ENCODE assay signal across 8 cellular contexts in the genomic region with DNA sequence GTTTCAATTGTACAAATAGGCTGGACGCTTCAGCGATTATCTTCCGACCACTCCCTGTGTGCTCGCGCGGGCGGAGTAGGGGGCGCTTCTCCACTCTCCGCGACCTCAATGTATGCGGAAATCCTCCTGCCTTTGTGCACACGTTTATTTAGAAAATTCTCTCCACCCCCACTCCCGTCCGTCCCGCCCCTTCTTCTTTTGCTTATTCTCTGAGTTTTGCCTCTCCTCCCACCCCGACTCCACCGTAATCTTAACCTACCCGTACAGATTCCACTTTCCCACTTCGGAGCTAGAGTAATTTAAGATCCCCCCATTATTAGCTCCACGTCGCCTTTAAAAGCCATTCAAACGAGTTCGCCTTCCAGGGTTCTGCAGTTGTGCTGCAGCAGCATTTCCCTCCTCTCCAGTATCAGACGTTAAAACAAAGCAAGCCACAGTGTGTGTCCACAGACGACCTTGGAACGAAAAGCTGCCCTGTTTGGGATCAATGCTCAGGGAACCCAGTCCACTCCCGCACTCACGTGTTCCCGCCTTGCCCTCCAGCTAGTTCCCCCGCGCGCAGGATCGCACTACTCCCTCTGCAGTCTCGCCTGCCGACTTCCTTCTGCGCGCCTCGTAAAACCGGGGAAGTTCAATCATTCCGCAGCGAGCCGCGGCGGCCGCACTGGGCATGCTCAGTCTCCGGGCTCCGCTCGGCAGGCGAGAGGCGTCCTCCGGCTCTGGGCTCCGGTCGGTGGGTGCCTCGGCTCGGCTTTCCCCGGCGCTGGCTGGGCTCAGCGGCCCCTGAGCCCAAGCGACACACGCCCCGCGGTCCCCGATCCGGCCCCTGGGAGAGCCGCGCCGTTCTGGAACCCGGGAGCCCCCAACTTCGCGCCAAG. TPM values are rescaled to one million over a fixed set of nuclear protein-coding genes. Genes with fewer than 3 reads are reported as not detected.
DNase-seq lines count a peak whose midpoint lies in the region; TF ChIP-seq lines count a peak whose summit lies in the region.

A gene with protein sequence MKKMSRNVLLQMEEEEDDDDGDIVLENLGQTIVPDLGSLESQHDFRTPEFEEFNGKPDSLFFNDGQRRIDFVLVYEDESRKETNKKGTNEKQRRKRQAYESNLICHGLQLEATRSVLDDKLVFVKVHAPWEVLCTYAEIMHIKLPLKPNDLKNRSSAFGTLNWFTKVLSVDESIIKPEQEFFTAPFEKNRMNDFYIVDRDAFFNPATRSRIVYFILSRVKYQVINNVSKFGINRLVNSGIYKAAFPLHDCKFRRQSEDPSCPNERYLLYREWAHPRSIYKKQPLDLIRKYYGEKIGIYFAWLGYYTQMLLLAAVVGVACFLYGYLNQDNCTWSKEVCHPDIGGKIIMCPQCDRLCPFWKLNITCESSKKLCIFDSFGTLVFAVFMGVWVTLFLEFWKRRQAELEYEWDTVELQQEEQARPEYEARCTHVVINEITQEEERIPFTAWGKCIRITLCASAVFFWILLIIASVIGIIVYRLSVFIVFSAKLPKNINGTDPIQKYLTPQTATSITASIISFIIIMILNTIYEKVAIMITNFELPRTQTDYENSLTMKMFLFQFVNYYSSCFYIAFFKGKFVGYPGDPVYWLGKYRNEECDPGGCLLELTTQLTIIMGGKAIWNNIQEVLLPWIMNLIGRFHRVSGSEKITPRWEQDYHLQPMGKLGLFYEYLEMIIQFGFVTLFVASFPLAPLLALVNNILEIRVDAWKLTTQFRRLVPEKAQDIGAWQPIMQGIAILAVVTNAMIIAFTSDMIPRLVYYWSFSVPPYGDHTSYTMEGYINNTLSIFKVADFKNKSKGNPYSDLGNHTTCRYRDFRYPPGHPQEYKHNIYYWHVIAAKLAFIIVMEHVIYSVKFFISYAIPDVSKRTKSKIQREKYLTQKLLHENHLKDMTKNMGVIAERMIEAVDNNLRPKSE (plus strand): TSS at position 677 of the 878 bp plus-strand sequence. CDS start 227 bp downstream, outside the sequence.

- peaks cover 27% of the 10 kb centered on the region for H3K79me2 ChIP-seq in neural cell (replicated peaks; ENCODE audit: insufficient read depth, low read length)

- H3K9ac ChIP-seq in neural cell (ENCODE audit: low read length) (peak within 1 kb of the TSS; percentile 68), stomach smooth muscle (ENCODE audit: low read length in 2 of 2) (peak within 1 kb of the TSS; percentile 89 to 99)

- TF ChIP-seq CTCF in fibroblast of the aortic adventitia (IDR thresholded peaks at IDR 0.05; ENCODE audit: insufficient read depth, low read length) (peak; percentile 30), neural cell (IDR thresholded peaks at IDR 0.05; ENCODE audit: poor library complexity, severe bottlenecking) (peak; percentile 39)

- peak; percentile 57 for TF ChIP-seq RAD21 in neural cell (conservative IDR thresholded peaks at IDR 0.05)

- H3K9me3 ChIP-seq in neural cell (ENCODE audit: low read length) (no peaks in the 10 kb centered on the region), stomach smooth muscle (ENCODE audit: control insufficient read depth in 2 of 2, low read length in 2 of 2) (no peaks in the 10 kb centered on the region)

- no peak for TF ChIP-seq EP300 in neural cell (conservative IDR thresholded peaks at IDR 0.05; ENCODE audit: poor library complexity, severe bottlenecking)

- DNase-seq in GDM1 (lab: John Stamatoyannopoulos, UW) (peak; percentile 87), H7 (peak; percentile 84), LoVo (ENCODE audit: low spot score) (peak; percentile 95), SHP77 treated with DMSO at 0.1 percent for 48 hours (lab: John Stamatoyannopoulos, UW) (peak; percentile 71), fibroblast of the aortic adventitia (ENCODE audit: low read depth) (peak; percentile 83)
- peak; percentile 70 for DNase-seq in activated effector memory CD4-positive, alpha-beta T cell treated with Interleukin-2 at 50 U/mL for 16 hours

- no peaks in the 10 kb centered on the region for H3K9me2 ChIP-seq in neural cell (ENCODE audit: insufficient read depth, low read length)

- H4K20me1 ChIP-seq in neural cell (ENCODE audit: insufficient read depth), result no peaks in the 10 kb centered on the region

- H3F3A ChIP-seq in neural cell (ENCODE audit: insufficient read depth, low read length, poor library complexity, severe bottlenecking), result peaks cover 6% of the 10 kb centered on the region

- H3K36me3 ChIP-seq in H7 (replicated peaks; ENCODE audit: control insufficient read depth, insufficient read depth, low read length) (no peaks in the 10 kb centered on the region), neural cell (ENCODE audit: insufficient read depth, low read length) (no peaks in the 10 kb centered on the region), stomach smooth muscle (ENCODE audit: control insufficient read depth in 2 of 2, insufficient read depth in 2 of 2, low read length in 2 of 2) (no peaks in the 10 kb centered on the region)

- H2AFZ ChIP-seq in neural cell (ENCODE audit: low read depth, low read length), result peak within 1 kb of the TSS; percentile 74

- H3K4me2 ChIP-seq in neural cell (ENCODE audit: low read length), result peak within 1 kb of the TSS; percentile 94

- H3K27ac ChIP-seq in neural cell (ENCODE audit: low read length) (peak within 1 kb of the TSS; percentile 69), stomach smooth muscle (ENCODE audit: low read length) (peak within 1 kb of the TSS; percentile 84)

- H3K27me3 ChIP-seq in H7 (ENCODE audit: control insufficient read depth, insufficient read depth, low read length) (no peaks in the 10 kb centered on the region), neural cell (ENCODE audit: insufficient read depth, low read depth, low read length) (no peaks in the 10 kb centered on the region), stomach smooth muscle (ENCODE audit: control insufficient read depth in 1 of 2, insufficient read depth in 2 of 2, low read length in 2 of 2) (no peaks in the 10 kb centered on the region)

- H3K4me3 ChIP-seq in H7 (ENCODE audit: insufficient read depth, low read depth, low read length) (peak within 1 kb of the TSS; percentile 91), fibroblast of the aortic adventitia (ENCODE audit: low read depth, low read length) (peak within 1 kb of the TSS; percentile 88), neural cell (ENCODE audit: low read length) (peak within 1 kb of the TSS; percentile 90), stomach smooth muscle (ENCODE audit: low read length in 2 of 2) (peak within 1 kb of the TSS; percentile 74 to 93)

- peaks cover 13% of the 10 kb centered on the region for H3K4me1 ChIP-seq in stomach smooth muscle (ENCODE audit: control insufficient read depth, insufficient read depth, low read length)

TF ChIP-seq in neural cell, 6 proteins besides CTCF, POLR2A, EP300 and RAD21:
- TF ChIP-seq TAF1 (IDR thresholded peaks at IDR 0.05; ENCODE audit: low read depth) (no peak), REST (IDR thresholded peaks at IDR 0.05; ENCODE audit: borderline replicate concordance) (no peak), MXI1 (conservative IDR thresholded peaks at IDR 0.05; ENCODE audit: poor library complexity, severe bottlenecking) (peak; percentile 93), SMC3 (conservative IDR thresholded peaks at IDR 0.05; ENCODE audit: poor library complexity) (peak; percentile 50), EZH2 (IDR thresholded peaks at IDR 0.05; ENCODE audit: borderline replicate concordance, insufficient read depth, low read length, poor library complexity, severe bottlenecking) (no peak), POLR2AphosphoS5 (IDR thresholded peaks at IDR 0.05) (peak; percentile 68)

RNA-seq across cellular contexts. Expression of the gene that starts here (rescaled TPM):
- 33.4 and 37.9 TPM in 2 replicates for total RNA-seq in H7 (2014; rRNA removed; shearing (Covaris generic))
- 39.7 and 81.2 TPM in 2 replicates for total RNA-seq in fibroblast of the aortic adventitia (ENCODE audit: low replicate concordance)
- polyA plus RNA-seq in neural cell, result 7.5 and 9.0 TPM in 2 replicates
- polyA minus RNA-seq in neural cell, result 11.9 and 15.5 TPM in 2 replicates

Comparison
In these comparisons a context has a peak if more than half of its experiments do, and no peak if none do; other contexts are left out.
1. Peak in every context shown above with its lines: DNase-seq, H3K4me3 ChIP-seq and H3K27ac ChIP-seq.